In the genomic region with DNA sequence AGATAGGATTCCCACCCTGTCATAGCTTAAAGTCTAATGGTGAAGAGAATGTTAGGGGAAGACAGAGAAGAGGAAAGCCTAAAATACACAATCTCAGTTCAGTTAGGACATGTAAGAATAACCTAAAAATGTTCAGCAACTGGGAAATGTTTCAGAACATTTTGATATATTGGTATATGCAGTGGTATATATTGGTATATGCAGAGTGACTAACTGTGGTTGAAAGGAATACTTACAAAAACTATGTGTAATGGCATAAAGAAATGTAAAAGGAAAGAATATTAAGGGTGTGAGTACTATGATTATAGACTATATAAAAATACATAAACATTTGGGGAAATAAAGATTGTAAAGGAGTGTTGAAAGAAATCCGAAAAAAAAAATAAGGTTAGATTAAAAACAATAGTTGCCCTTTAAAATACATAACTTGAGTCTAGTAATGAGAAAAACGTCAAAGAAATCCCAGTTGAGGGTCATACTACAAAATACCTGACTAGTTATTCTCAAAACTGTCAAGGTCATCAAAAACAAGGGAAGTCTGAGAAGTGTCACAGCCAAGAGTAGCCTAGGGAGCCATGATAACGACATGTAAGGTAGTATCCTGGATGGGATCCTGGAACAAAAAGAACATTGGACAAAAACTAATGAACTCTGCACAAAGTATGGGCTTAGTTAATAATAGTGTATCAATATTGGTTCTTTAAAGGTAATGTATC, we compare ENCODE assay signal across 1 cellular context.
TF ChIP-seq lines count a peak whose summit lies in the region.

No MANE protein-coding gene starts in this region.

TF ChIP-seq in HepG2, 621 proteins besides CTCF, POLR2A, EP300 and RAD21:
- TF ChIP-seq ZNF776 (CRISPR knock-in tag; IDR thresholded peaks at IDR 0.05) (no peak), ZNF567 (CRISPR knock-in tag; IDR thresholded peaks at IDR 0.05; ENCODE audit: borderline replicate concordance) (no peak), RXRB (CRISPR knock-in tag; IDR thresholded peaks at IDR 0.05; ENCODE audit: borderline replicate concordance) (no peak), MAFK (conservative IDR thresholded peaks at IDR 0.05 in 1 of 2, IDR thresholded peaks at IDR 0.05 in 1 of 2; ENCODE audit: low read length in 2 of 2) (peak; percentile 89 to 91), KLF6 (CRISPR knock-in tag; IDR thresholded peaks at IDR 0.05) (no peak), PPARG (CRISPR knock-in tag; conservative IDR thresholded peaks at IDR 0.05) (no peak), ZNF777 (CRISPR knock-in tag; IDR thresholded peaks at IDR 0.05) (no peak), ZNF33B (CRISPR knock-in tag; IDR thresholded peaks at IDR 0.05) (no peak), MAFF (IDR thresholded peaks at IDR 0.05; ENCODE audit: low read depth, low read length) (peak; percentile 91), FOXA1 (IDR thresholded peaks at IDR 0.05) (no peak), FOXA1 (CRISPR knock-in tag; IDR thresholded peaks at IDR 0.05) (no peak)
- TF ChIP-seq, protein P1, sequence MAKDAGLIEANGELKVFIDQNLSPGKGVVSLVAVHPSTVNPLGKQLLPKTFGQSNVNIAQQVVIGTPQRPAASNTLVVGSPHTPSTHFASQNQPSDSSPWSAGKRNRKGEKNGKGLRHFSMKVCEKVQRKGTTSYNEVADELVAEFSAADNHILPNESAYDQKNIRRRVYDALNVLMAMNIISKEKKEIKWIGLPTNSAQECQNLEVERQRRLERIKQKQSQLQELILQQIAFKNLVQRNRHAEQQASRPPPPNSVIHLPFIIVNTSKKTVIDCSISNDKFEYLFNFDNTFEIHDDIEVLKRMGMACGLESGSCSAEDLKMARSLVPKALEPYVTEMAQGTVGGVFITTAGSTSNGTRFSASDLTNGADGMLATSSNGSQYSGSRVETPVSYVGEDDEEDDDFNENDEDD (CRISPR knock-in tag; IDR thresholded peaks at IDR 0.05; ENCODE audit: borderline replicate concordance): no peak
- TF ChIP-seq, protein P2, sequence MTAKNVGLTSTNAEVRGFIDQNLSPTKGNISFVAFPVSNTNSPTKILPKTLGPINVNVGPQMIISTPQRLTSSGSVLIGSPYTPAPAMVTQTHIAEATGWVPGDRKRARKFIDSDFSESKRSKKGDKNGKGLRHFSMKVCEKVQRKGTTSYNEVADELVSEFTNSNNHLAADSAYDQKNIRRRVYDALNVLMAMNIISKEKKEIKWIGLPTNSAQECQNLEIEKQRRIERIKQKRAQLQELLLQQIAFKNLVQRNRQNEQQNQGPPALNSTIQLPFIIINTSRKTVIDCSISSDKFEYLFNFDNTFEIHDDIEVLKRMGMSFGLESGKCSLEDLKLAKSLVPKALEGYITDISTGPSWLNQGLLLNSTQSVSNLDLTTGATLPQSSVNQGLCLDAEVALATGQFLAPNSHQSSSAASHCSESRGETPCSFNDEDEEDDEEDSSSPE (CRISPR knock-in tag; IDR thresholded peaks at IDR 0.05): no peak
- TF ChIP-seq, protein P3, sequence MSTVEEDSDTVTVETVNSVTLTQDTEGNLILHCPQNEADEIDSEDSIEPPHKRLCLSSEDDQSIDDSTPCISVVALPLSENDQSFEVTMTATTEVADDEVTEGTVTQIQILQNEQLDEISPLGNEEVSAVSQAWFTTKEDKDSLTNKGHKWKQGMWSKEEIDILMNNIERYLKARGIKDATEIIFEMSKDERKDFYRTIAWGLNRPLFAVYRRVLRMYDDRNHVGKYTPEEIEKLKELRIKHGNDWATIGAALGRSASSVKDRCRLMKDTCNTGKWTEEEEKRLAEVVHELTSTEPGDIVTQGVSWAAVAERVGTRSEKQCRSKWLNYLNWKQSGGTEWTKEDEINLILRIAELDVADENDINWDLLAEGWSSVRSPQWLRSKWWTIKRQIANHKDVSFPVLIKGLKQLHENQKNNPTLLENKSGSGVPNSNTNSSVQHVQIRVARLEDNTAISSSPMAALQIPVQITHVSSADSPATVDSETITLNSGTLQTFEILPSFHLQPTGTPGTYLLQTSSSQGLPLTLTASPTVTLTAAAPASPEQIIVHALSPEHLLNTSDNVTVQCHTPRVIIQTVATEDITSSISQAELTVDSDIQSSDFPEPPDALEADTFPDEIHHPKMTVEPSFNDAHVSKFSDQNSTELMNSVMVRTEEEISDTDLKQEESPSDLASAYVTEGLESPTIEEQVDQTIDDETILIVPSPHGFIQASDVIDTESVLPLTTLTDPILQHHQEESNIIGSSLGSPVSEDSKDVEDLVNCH (CRISPR knock-in tag; IDR thresholded peaks at IDR 0.05): no peak
- TF ChIP-seq, protein P4, sequence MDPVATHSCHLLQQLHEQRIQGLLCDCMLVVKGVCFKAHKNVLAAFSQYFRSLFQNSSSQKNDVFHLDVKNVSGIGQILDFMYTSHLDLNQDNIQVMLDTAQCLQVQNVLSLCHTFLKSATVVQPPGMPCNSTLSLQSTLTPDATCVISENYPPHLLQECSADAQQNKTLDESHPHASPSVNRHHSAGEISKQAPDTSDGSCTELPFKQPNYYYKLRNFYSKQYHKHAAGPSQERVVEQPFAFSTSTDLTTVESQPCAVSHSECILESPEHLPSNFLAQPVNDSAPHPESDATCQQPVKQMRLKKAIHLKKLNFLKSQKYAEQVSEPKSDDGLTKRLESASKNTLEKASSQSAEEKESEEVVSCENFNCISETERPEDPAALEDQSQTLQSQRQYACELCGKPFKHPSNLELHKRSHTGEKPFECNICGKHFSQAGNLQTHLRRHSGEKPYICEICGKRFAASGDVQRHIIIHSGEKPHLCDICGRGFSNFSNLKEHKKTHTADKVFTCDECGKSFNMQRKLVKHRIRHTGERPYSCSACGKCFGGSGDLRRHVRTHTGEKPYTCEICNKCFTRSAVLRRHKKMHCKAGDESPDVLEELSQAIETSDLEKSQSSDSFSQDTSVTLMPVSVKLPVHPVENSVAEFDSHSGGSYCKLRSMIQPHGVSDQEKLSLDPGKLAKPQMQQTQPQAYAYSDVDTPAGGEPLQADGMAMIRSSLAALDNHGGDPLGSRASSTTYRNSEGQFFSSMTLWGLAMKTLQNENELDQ (CRISPR knock-in tag; IDR thresholded peaks at IDR 0.05; ENCODE audit: borderline replicate concordance): no peak
